8 cellular contexts compared by ENCODE assay signal in the genomic region with DNA sequence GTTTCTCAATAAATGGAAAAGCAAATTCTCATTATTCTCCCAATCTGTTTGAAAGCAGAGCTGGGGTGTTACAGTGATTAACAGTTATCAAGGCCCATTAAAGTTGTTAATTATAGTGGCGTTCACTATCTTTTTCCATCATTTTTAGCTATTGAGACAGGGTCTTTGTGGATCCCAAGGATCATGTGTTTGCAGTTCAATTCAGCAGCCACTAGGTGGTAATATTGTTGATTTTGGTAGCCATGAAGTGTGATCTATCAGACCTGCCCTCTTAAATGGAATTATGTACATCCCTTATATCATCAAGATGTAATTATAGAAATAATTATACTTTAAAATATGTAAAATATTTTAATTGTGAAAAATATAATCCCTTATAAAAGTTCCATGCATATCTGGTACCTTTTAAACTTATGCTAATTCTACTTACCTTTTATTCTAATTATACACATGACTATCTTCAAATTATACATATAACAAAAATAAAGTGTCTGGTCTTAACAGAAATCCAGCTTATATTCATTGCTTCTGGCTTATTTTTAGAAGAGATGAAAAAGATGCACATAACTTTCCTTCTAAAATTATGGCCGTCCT.
DNase-seq lines count a peak whose midpoint lies in the region; ATAC-seq, FAIRE-seq and TF ChIP-seq lines count a peak whose summit lies in the region.

No MANE protein-coding gene starts in this region.

- CTCF ChIA-PET in WTC11 (lab: Charles Lee) = interaction anchor here (0.6 to 4.2 kb wide), 49 partner anchors 8 to 1367 kb away, joined by 3 to 35 read pairs (median 4); no protein-coding TSS in a partner anchor

- H3K9ac ChIP-seq in KMS-11 (no peak overlapping the region), liver (ENCODE audit: low read depth in 1 of 2, low read length in 2 of 2) (no peak overlapping the region)

- no peak overlapping the region for H3K27ac Mint-ChIP-seq in WTC11

- H3K4me1 Mint-ChIP-seq in WTC11 = peaks cover 8% of the 10 kb centered on the region

- POLR2A ChIA-PET in WTC11 (lab: Charles Lee) = no interaction called here

- H3K27ac ChIP-seq in KMS-11 = no peak overlapping the region
- H3K27ac ChIP-seq in liver (ENCODE audit: low read depth in 1 of 2, low read length in 2 of 2) = no peak overlapping the region

- no peaks in the 10 kb centered on the region for H3K9me3 ChIP-seq in liver (ENCODE audit: control insufficient read depth in 4 of 4, low read length in 3 of 4)

- no peaks in the 10 kb centered on the region for H4K20me1 ChIP-seq in KMS-11 (ENCODE audit: insufficient read depth)

- H3K27me3 ChIP-seq in KMS-11 (ENCODE audit: insufficient read depth, low read depth) = no peaks in the 10 kb centered on the region
- peaks cover 0 to 5% (median 0%) of the 10 kb centered on the region in 4 donors for H3K27me3 ChIP-seq in liver (ENCODE audit: control insufficient read depth in 4 of 4, insufficient read depth in 4 of 4, low read length in 3 of 4)

- no peaks in the 10 kb centered on the region for H3K27me3 Mint-ChIP-seq in WTC11 (ENCODE audit: low read depth)

- TF ChIP-seq CTCF in D721Med (IDR thresholded peaks at IDR 0.05; ENCODE audit: insufficient read depth, missing control alignments) (peak; percentile 66), KMS-11 (conservative IDR thresholded peaks at IDR 0.05; ENCODE audit: low read depth, low read length) (peak; percentile 77), WTC11 (IDR thresholded peaks at IDR 0.05) (peak; percentile 46), liver (IDR thresholded peaks at IDR 0.05; ENCODE audit: low read depth, low read length, missing input control) (peak; percentile 51)

- TF ChIP-seq RAD21 in liver (IDR thresholded peaks at IDR 0.05) = peak; percentile 63 to 75

- H3K4me3 Mint-ChIP-seq in WTC11 = no peak overlapping the region

- H3K4me3 ChIP-seq in KMS-11 (IDR thresholded peaks at IDR 0.05; ENCODE audit: insufficient read depth, low read depth, low read length) (no peak overlapping the region), liver (ENCODE audit: low read depth in 1 of 3, low read length in 3 of 3) (no peak overlapping the region)

- no peak overlapping the region for H2AFZ ChIP-seq in KMS-11 (ENCODE audit: low read depth)

- no peaks in the 10 kb centered on the region for H3K36me3 Mint-ChIP-seq in WTC11

- no peaks in the 10 kb centered on the region for H3K79me2 ChIP-seq in KMS-11 (ENCODE audit: insufficient read depth, low read depth)

- WGBS in liver = 66% methylated on average over 2 of the region's 2 CpGs

- ATAC-seq in WTC11 (peak; percentile 32; the same call in 1 of the 2 replicates), HG03378 (IDR thresholded peaks at IDR 0.05; ENCODE audit: unreplicated experiment) (no peak), GM21528 (IDR thresholded peaks at IDR 0.05; ENCODE audit: low FRiP score, unreplicated experiment) (no peak), GM19324 (IDR thresholded peaks at IDR 0.05; ENCODE audit: low FRiP score, unreplicated experiment) (no peak)
- ATAC-seq in activated CD4-positive, CD25-positive, alpha-beta regulatory T cell treated with anti-CD3 and anti-CD28 coated beads, Interleukin-2, amount 50 U/mL, for 24 hours = no peak

- H3K36me3 ChIP-seq in KMS-11 (ENCODE audit: insufficient read depth) = no peaks in the 10 kb centered on the region
- H3K36me3 ChIP-seq in liver (ENCODE audit: control insufficient read depth in 4 of 4, insufficient read depth in 3 of 4, low read depth in 1 of 4, low read length in 3 of 4) = no peaks in the 10 kb centered on the region

- H3K4me1 ChIP-seq in KMS-11 (ENCODE audit: low read depth, poor library complexity, severe bottlenecking) (peaks cover 20% of the 10 kb centered on the region), liver (ENCODE audit: control insufficient read depth in 4 of 4, insufficient read depth in 4 of 4, low read length in 3 of 4) (no peaks in the 10 kb centered on the region)

- FAIRE-seq in D721Med (lab: Jason Lieb, UNC) = no peak

- 0 out of 2 replicates have a peak, but pooled peaks cover 7% of the 10 kb centered on the region for H3K9me3 Mint-ChIP-seq in WTC11

- DNase-seq in D721Med (ENCODE audit: insufficient read length, low spot score) = no peak
- DNase-seq in WTC11 (ENCODE audit: low spot score) = no peak

- no peak overlapping the region for H3K4me2 ChIP-seq in KMS-11

TF ChIP-seq in WTC11, 78 proteins besides CTCF, POLR2A, EP300 and RAD21 (continues in another document):
- TF ChIP-seq, protein P1, sequence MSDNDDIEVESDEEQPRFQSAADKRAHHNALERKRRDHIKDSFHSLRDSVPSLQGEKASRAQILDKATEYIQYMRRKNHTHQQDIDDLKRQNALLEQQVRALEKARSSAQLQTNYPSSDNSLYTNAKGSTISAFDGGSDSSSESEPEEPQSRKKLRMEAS (CRISPR knock-in tag; IDR thresholded peaks at IDR 0.05) = no peak
- TF ChIP-seq, protein P2, sequence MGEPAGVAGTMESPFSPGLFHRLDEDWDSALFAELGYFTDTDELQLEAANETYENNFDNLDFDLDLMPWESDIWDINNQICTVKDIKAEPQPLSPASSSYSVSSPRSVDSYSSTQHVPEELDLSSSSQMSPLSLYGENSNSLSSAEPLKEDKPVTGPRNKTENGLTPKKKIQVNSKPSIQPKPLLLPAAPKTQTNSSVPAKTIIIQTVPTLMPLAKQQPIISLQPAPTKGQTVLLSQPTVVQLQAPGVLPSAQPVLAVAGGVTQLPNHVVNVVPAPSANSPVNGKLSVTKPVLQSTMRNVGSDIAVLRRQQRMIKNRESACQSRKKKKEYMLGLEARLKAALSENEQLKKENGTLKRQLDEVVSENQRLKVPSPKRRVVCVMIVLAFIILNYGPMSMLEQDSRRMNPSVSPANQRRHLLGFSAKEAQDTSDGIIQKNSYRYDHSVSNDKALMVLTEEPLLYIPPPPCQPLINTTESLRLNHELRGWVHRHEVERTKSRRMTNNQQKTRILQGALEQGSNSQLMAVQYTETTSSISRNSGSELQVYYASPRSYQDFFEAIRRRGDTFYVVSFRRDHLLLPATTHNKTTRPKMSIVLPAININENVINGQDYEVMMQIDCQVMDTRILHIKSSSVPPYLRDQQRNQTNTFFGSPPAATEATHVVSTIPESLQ (CRISPR knock-in tag; IDR thresholded peaks at IDR 0.05) = no peak
- TF ChIP-seq GRHL2 (CRISPR knock-in tag; IDR thresholded peaks at IDR 0.05; ENCODE audit: insufficient replicate concordance, severe bottlenecking) = no peak
- no peak for TF ChIP-seq RELA (CRISPR knock-in tag; IDR thresholded peaks at IDR 0.05; ENCODE audit: borderline replicate concordance)
- no peak for TF ChIP-seq TP53 (CRISPR knock-in tag; IDR thresholded peaks at IDR 0.05)
- TF ChIP-seq, protein P3, sequence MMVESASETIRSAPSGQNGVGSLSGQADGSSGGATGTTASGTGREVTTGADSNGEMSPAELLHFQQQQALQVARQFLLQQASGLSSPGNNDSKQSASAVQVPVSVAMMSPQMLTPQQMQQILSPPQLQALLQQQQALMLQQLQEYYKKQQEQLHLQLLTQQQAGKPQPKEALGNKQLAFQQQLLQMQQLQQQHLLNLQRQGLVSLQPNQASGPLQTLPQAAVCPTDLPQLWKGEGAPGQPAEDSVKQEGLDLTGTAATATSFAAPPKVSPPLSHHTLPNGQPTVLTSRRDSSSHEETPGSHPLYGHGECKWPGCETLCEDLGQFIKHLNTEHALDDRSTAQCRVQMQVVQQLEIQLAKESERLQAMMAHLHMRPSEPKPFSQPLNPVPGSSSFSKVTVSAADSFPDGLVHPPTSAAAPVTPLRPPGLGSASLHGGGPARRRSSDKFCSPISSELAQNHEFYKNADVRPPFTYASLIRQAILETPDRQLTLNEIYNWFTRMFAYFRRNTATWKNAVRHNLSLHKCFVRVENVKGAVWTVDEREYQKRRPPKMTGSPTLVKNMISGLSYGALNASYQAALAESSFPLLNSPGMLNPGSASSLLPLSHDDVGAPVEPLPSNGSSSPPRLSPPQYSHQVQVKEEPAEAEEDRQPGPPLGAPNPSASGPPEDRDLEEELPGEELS (CRISPR knock-in tag; IDR thresholded peaks at IDR 0.05) = no peak

TF ChIP-seq in liver, 16 proteins besides CTCF, POLR2A, EP300 and RAD21 (continues in another document):
- TF ChIP-seq HNF4G (IDR thresholded peaks at IDR 0.05) (no peak), FOXA2 (IDR thresholded peaks at IDR 0.05) (no peak), NR2F2 (IDR thresholded peaks at IDR 0.05) (no peak), GABPA (IDR thresholded peaks at IDR 0.05 in 1 of 2, conservative IDR thresholded peaks at IDR 0.05 in 1 of 2) (no peak), YY1 (IDR thresholded peaks at IDR 0.05) (no peak), JUND (IDR thresholded peaks at IDR 0.05) (no peak), TAF1 (conservative IDR thresholded peaks at IDR 0.05) (no peak)
- TF ChIP-seq, protein P4, sequence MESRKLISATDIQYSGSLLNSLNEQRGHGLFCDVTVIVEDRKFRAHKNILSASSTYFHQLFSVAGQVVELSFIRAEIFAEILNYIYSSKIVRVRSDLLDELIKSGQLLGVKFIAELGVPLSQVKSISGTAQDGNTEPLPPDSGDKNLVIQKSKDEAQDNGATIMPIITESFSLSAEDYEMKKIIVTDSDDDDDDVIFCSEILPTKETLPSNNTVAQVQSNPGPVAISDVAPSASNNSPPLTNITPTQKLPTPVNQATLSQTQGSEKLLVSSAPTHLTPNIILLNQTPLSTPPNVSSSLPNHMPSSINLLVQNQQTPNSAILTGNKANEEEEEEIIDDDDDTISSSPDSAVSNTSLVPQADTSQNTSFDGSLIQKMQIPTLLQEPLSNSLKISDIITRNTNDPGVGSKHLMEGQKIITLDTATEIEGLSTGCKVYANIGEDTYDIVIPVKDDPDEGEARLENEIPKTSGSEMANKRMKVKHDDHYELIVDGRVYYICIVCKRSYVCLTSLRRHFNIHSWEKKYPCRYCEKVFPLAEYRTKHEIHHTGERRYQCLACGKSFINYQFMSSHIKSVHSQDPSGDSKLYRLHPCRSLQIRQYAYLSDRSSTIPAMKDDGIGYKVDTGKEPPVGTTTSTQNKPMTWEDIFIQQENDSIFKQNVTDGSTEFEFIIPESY (IDR thresholded peaks at IDR 0.05) = no peak
- TF ChIP-seq, protein P1 (IDR thresholded peaks at IDR 0.05) = no peak
